ENCODE assay signal across 9 cellular contexts in genomic region chr20:49594143-49594928, GRCh38. TPM values are rescaled to one million over a fixed set of nuclear protein-coding genes. Genes with fewer than 3 reads are reported as not detected.
A peak's percentile ranks its signal among the peaks of the same experiment; 100 is the strongest.
DNase-seq lines count a peak whose midpoint lies in the region; ATAC-seq and TF ChIP-seq lines count a peak whose summit lies in the region.
"Had no signal": no experiment of that assay in that cellular context is flagged by ENCODE, and none has a peak within 500 bp of the region (broad histone marks: within the 10 kb centered on the region; RNA-seq: fewer than 3 reads in every experiment).

No MANE protein-coding gene starts in this region.

- no peak for ATAC-seq in HG03045 (IDR thresholded peaks at IDR 0.05; ENCODE audit: unreplicated experiment)
- ATAC-seq: naive thymus-derived CD4-positive, alpha-beta T cell had no signal

- DNase-seq in LHCN-M2 (ENCODE audit: low read depth) (peak; percentile 94), fibroblast of the aortic adventitia (ENCODE audit: low read depth) (peak; percentile 98), RPMI8226 (no peak), HuH-7.5 (ENCODE audit: low spot score) (no peak), HK-2 (ENCODE audit: unreplicated experiment) (no peak)
- peak; percentile 80 for DNase-seq in activated CD8-positive, alpha-beta memory T cell treated with anti-CD3 and anti-CD28 coated beads for 24 hours
- DNase-seq in stimulated activated CD4-positive, alpha-beta T cell treated with anti-CD3 and anti-CD28 coated beads, Interleukin-2, amount 100 ng/mL, for 24 hours, result peak; percentile 66 to 74

- H3K4me3 ChIP-seq in fibroblast of the aortic adventitia (ENCODE audit: low read depth, low read length), result no peak overlapping the region

- TF ChIP-seq CTCF in fibroblast of the aortic adventitia (IDR thresholded peaks at IDR 0.05; ENCODE audit: insufficient read depth, low read length), result no peak

RNA-seq across cellular contexts. Expression of gene PTGIS, which starts 26.4 kb away (rescaled TPM):
- 0.19 and 0.92 TPM in 2 replicates for total RNA-seq in LHCN-M2 (2014; rRNA removed)
- 0.74 TPM for polyA plus RNA-seq in LHCN-M2 (2012)
- 279 and 1,011 TPM in 2 replicates for total RNA-seq in fibroblast of the aortic adventitia (ENCODE audit: low replicate concordance)
- polyA plus RNA-seq: naive thymus-derived CD4-positive, alpha-beta T cell had no signal

Comparison
In these comparisons a context has a peak if more than half of its experiments do, and no peak if none do; other contexts are left out.
1. DNase-seq: peak in LHCN-M2 (single experiment), activated CD8-positive, alpha-beta memory T cell treated with anti-CD3 and anti-CD28 coated beads for 24 hours (single experiment), fibroblast of the aortic adventitia (single experiment) and stimulated activated CD4-positive, alpha-beta T cell treated with anti-CD3 and anti-CD28 coated beads, Interleukin-2, amount 100 ng/mL, for 24 hours (2 of 2); none in RPMI8226 (single experiment), HuH-7.5 (single experiment) and HK-2 (single experiment).
2. RNA of gene PTGIS, which starts 26.4 kb away (total RNA-seq): 279 to 1,011 TPM in fibroblast of the aortic adventitia; 0.19 to 0.92 TPM in LHCN-M2; every median in the first group is over 100 times any median in the second.